ENCODE assay signal across 8 cellular contexts in genomic region chr7:151381333-151382078, GRCh38. TPM values are rescaled to one million over a fixed set of nuclear protein-coding genes. Genes with fewer than 3 reads are reported as not detected.
DNase-seq lines count a peak whose midpoint lies in the region; ATAC-seq and TF ChIP-seq lines count a peak whose summit lies in the region.

No MANE protein-coding gene starts in this region.

- no peak overlapping the region for H4K8ac ChIP-seq in trophoblast cell (ENCODE audit: low read depth, low read length)

- no peak overlapping the region for H2BK12ac ChIP-seq in trophoblast cell (ENCODE audit: low read length)

- no peak overlapping the region for H4K91ac ChIP-seq in trophoblast cell (ENCODE audit: low read depth, low read length)

- H3K18ac ChIP-seq in trophoblast cell (ENCODE audit: low read length), result no peak overlapping the region

- peaks cover 0 to 19% (median 9%) of the 10 kb centered on the region in 45 donors for H3K27me3 ChIP-seq in dorsolateral prefrontal cortex
- peaks cover 10% of the 10 kb centered on the region for H3K27me3 ChIP-seq in trophoblast cell (ENCODE audit: insufficient read depth, low read length)
- H3K27me3 ChIP-seq in body of pancreas, result no peaks in the 10 kb centered on the region

- no peak overlapping the region for H2BK5ac ChIP-seq in trophoblast cell (ENCODE audit: low read depth, low read length, poor library complexity)

- DNase-seq in GM10266 (ENCODE audit: extremely low spot score) (peak; percentile 72), RPMI8226 (peak; percentile 65), dorsolateral prefrontal cortex (peak in 2 of 10 donors; percentile 30 to 39), trophoblast cell (no peak), kidney tubule cell (ENCODE audit: low spot score) (no peak), head of caudate nucleus (no peak), body of pancreas (no peak), kidney glomerular epithelial cell (lab: John Stamatoyannopoulos, UW) (no peak)

- intact Hi-C loops in dorsolateral prefrontal cortex (cut with DNase I), result no loop called here
- intact Hi-C loops in head of caudate nucleus (cut with DNase I), result no loop called here
- intact Hi-C loops in body of pancreas (cut with DNase I), result no loop called here

- H3K79me2 ChIP-seq in trophoblast cell (ENCODE audit: control insufficient read depth, insufficient read depth, low read length, poor library complexity), result no peaks in the 10 kb centered on the region

- no peak overlapping the region for H3K23ac ChIP-seq in trophoblast cell (ENCODE audit: low read length)

- no peak overlapping the region for H3K4ac ChIP-seq in trophoblast cell (ENCODE audit: low read depth, low read length)

- ATAC-seq in body of pancreas, result no peak

- H3K9me3 ChIP-seq in trophoblast cell (ENCODE audit: insufficient read depth, low read depth, low read length) (peaks cover 2% of the 10 kb centered on the region), body of pancreas (no peaks in the 10 kb centered on the region)

- H3K4me3 ChIP-seq in dorsolateral prefrontal cortex (peak overlapping the region in 52 of 59 donors; percentile 4 to 58 (median 32)), trophoblast cell (ENCODE audit: low read depth, low read length) (peak overlapping the region; percentile 33), body of pancreas (no peak overlapping the region)

- H2BK120ac ChIP-seq in trophoblast cell (ENCODE audit: insufficient read depth, low read length, poor library complexity), result no peak overlapping the region

- no peak overlapping the region for H4K12ac ChIP-seq in trophoblast cell (ENCODE audit: low read depth, low read length)

- no peak overlapping the region for H2AK5ac ChIP-seq in trophoblast cell (ENCODE audit: low read length)

- peaks cover 9 to 11% of the 10 kb centered on the region in 2 experiments for H3K4me1 ChIP-seq in trophoblast cell (ENCODE audit: control insufficient read depth in 1 of 2, insufficient read depth in 2 of 2, low read length in 2 of 2)
- H3K4me1 ChIP-seq in body of pancreas, result peaks cover 16% of the 10 kb centered on the region

- H3K79me1 ChIP-seq in trophoblast cell (ENCODE audit: low read length), result no peaks in the 10 kb centered on the region

- H3K14ac ChIP-seq in trophoblast cell (ENCODE audit: low read length), result no peak overlapping the region

- WGBS in trophoblast cell (ENCODE audit: extremely low coverage, insufficient coverage, insufficient read length), result no CpG with 5 or more reads among the region's 83 CpGs
- 2 to 4% methylated on average over 10 to 62 of the region's 83 CpGs for WGBS in body of pancreas, 2 donors

- H3K4me2 ChIP-seq in trophoblast cell (ENCODE audit: low read length), result peak overlapping the region; percentile 61

- peaks cover 17 to 19% of the 10 kb centered on the region in 2 experiments for H3K36me3 ChIP-seq in trophoblast cell (ENCODE audit: control insufficient read depth in 1 of 2, insufficient read depth in 2 of 2, low read length in 2 of 2)
- peaks cover 4 to 7% of the 10 kb centered on the region in 2 donors for H3K36me3 ChIP-seq in body of pancreas (replicated peaks in 1 of 2; ENCODE audit: insufficient read depth in 1 of 2, low read depth in 2 of 2)

- no peak overlapping the region for H2AFZ ChIP-seq in trophoblast cell (ENCODE audit: insufficient read depth, low read length, poor library complexity)

- H3K27ac ChIP-seq in dorsolateral prefrontal cortex (no peak overlapping the region), trophoblast cell (ENCODE audit: low read depth, low read length) (no peak overlapping the region), body of pancreas (no peak overlapping the region)

- H3K9ac ChIP-seq in trophoblast cell (ENCODE audit: low read length), result no peak overlapping the region

- TF ChIP-seq CTCF in GM10266 (IDR thresholded peaks at IDR 0.05; ENCODE audit: control insufficient read depth, insufficient read depth, low read depth, missing control alignments), result no peak
- no peak for TF ChIP-seq CTCF in dorsolateral prefrontal cortex (IDR thresholded peaks at IDR 0.05 in 54 of 56, conservative IDR thresholded peaks at IDR 0.05 in 2 of 56; ENCODE audit: low read depth in 1 of 56, partially characterized antibody in 56 of 56)
- TF ChIP-seq CTCF in body of pancreas (IDR thresholded peaks at IDR 0.05), result no peak

- no peak for TF ChIP-seq POLR2A in body of pancreas (IDR thresholded peaks at IDR 0.05)

RNA-seq across cellular contexts. Expression of gene WDR86, which starts 28.3 kb away (rescaled TPM):
- 10 to 100 TPM in 25 of 120 experiments, 1 to 10 TPM in 95; 1.3 to 28.5 (median 7.1) TPM for total RNA-seq in dorsolateral prefrontal cortex
- polyA plus RNA-seq in trophoblast cell (2013), result 6.0 and 7.3 TPM in 2 replicates
- 10 to 100 TPM in 1 of 2 donors, 1 to 10 TPM in 1; 3.9 to 11.2 TPM for total RNA-seq in body of pancreas

RNA-seq across cellular contexts. Expression of gene NUB1, which starts 39.9 kb away (rescaled TPM):
- total RNA-seq in dorsolateral prefrontal cortex, result 10 to 100 TPM; 34.9 to 62.3 (median 46.5) TPM
- 43.0 and 47.0 TPM in 2 replicates for polyA plus RNA-seq in trophoblast cell (2013)
- total RNA-seq in body of pancreas, result 10 to 100 TPM; 36.8 to 43.8 TPM

RNA-seq across cellular contexts. Expression of gene CRYGN, which starts 58.4 kb away (rescaled TPM):
- total RNA-seq in dorsolateral prefrontal cortex (1 to 10 TPM in 78 of 120 experiments, under 1 TPM in 39, not detected in 3; 0.18 to 5.9 (median 1.3) TPM), body of pancreas (not detected)
- 0.16 and 0.26 TPM in 2 replicates for polyA plus RNA-seq in trophoblast cell (2013)

Comparison
In these comparisons a context has a peak if more than half of its experiments do, and no peak if none do; other contexts are left out.
1. DNase-seq: peak in GM10266 (single experiment) and RPMI8226 (single experiment); none in trophoblast cell (0 of 2), kidney tubule cell (single experiment), head of caudate nucleus (0 of 42), body of pancreas (0 of 4) and kidney glomerular epithelial cell (single experiment).
2. H3K4me3 ChIP-seq: peak in dorsolateral prefrontal cortex (52 of 59) and trophoblast cell (single experiment); none in body of pancreas (0 of 2).